In genomic region chr12:51442324-51442723, GRCh38 we compare ENCODE assay signal across 21 cellular contexts. TPM values are rescaled to one million over a fixed set of nuclear protein-coding genes. Genes with fewer than 3 reads are reported as not detected.
DNase-seq lines count a peak whose midpoint lies in the region; FAIRE-seq and TF ChIP-seq lines count a peak whose summit lies in the region.
"Had no signal": no experiment of that assay in that cellular context is flagged by ENCODE, and none has a peak within 500 bp of the region (broad histone marks: within the 10 kb centered on the region; RNA-seq: fewer than 3 reads in every experiment).

No MANE protein-coding gene starts in this region.

- POLR2A ChIA-PET in HEK293 (lab: Yijun Ruan, JAX): no interaction called here
- POLR2A ChIA-PET in HEK293T (lab: Yijun Ruan, JAX): no interaction called here

- FAIRE-seq in GM12891 (lab: Jason Lieb, UNC): no peak
- FAIRE-seq: GM18507, GM19239 had no signal

- no peak for TF ChIP-seq POLR2A in GM12891 (IDR thresholded peaks at IDR 0.05; ENCODE audit: low read depth, low read length)

- no peaks in the 10 kb centered on the region for H3K9me3 ChIP-seq in HEK293 (ENCODE audit: control insufficient read depth, insufficient read depth, low read depth, low read length)
- H3K9me3 ChIP-seq in skeletal muscle satellite cell (replicated peaks; ENCODE audit: low read length): no peaks in the 10 kb centered on the region
- H3K9me3 ChIP-seq: gastroesophageal sphincter, lower lobe of right lung, psoas muscle, upper lobe of left lung had no signal

- in situ Hi-C loops in brain microvascular endothelial cell (cut with HindIII; ENCODE audit: low pct_ligation_motif_present, low sequenced_read_pairs): no loop called here

- TF ChIP-seq CTCF in HEK293 (tag by site-specific recombination; IDR thresholded peaks at IDR 0.05) (no peak), brain microvascular endothelial cell (IDR thresholded peaks at IDR 0.05; ENCODE audit: low read depth, low read length, missing control alignments) (no peak)

- H3K27ac ChIP-seq in HEK293 (ENCODE audit: extremely low read depth, low read depth, low read length) (no peak overlapping the region), brain microvascular endothelial cell (no peak overlapping the region)
- H3K27ac ChIP-seq: gastroesophageal sphincter, lower lobe of right lung, psoas muscle, upper lobe of left lung had no signal

- no peak overlapping the region for H3K4me3 ChIP-seq in HEK293 (ENCODE audit: low read depth, low read length)
- no peak overlapping the region for H3K4me3 ChIP-seq in brain microvascular endothelial cell (ENCODE audit: low read depth, low read length)
- peak overlapping the region; percentile 38 for H3K4me3 ChIP-seq in skeletal muscle satellite cell (ENCODE audit: low read length)
- H3K4me3 ChIP-seq: gastroesophageal sphincter, lower lobe of right lung, psoas muscle, upper lobe of left lung had no signal

- H3K4me2 ChIP-seq in skeletal muscle satellite cell (ENCODE audit: low read length): peak overlapping the region; percentile 63

- DNase-seq in brain microvascular endothelial cell (peak; percentile 7), inferior parietal cortex (ENCODE audit: extremely low spot score) (peak; percentile 55), HEK293T (ENCODE audit: extremely low spot score) (no peak), NCI-H1417 (lab: John Stamatoyannopoulos, UW) (no peak), dedifferentiated amniotic fluid mesenchymal stem cell (ENCODE audit: extremely low spot score) (no peak), GM12891 (ENCODE audit: insufficient read length, low spot score) (no peak)
- DNase-seq: activated CD8-positive, alpha-beta T cell treated with anti-CD3 and anti-CD28 coated beads, Interleukin-2, amount 10 ng/mL, durations not matched to agents 7 days and 5 days; activated T-cell treated with anti-CD3 and anti-CD28 coated beads, Interleukin-2, amount 50 U/mL, for 72 hours; central memory CD4-positive, alpha-beta T cell; DMS53; lower lobe of right lung; natural killer cell; NCI-H1436; psoas muscle; stimulated activated naive CD4-positive, alpha-beta T cell; upper lobe of left lung had no signal

- CTCF ChIA-PET in HEK293 (lab: Yijun Ruan, JAX) (interaction anchor here (0.7 kb wide), 1 partner anchor 97 kb away, joined by 3 read pairs; no protein-coding TSS in a partner anchor), HEK293T (lab: Yijun Ruan, JAX) (no interaction called here)

- H3K36me3 ChIP-seq in HEK293 (ENCODE audit: control insufficient read depth in 2 of 2, insufficient read depth in 1 of 2, low read length in 2 of 2): no peaks in the 10 kb centered on the region
- H3K36me3 ChIP-seq in brain microvascular endothelial cell (replicated peaks): no peaks in the 10 kb centered on the region
- H3K36me3 ChIP-seq in skeletal muscle satellite cell (ENCODE audit: insufficient read depth, low read length): no peaks in the 10 kb centered on the region
- H3K36me3 ChIP-seq: gastroesophageal sphincter, lower lobe of right lung, upper lobe of left lung had no signal

- H3K9ac ChIP-seq in skeletal muscle satellite cell (ENCODE audit: low read depth, low read length): peak overlapping the region; percentile 36

- no peaks in the 10 kb centered on the region for H3K4me1 ChIP-seq in HEK293 (ENCODE audit: control insufficient read depth, insufficient read depth, low read length)
- H3K4me1 ChIP-seq in skeletal muscle satellite cell (ENCODE audit: control insufficient read depth, insufficient read depth, low read length): peaks cover 22% of the 10 kb centered on the region
- H3K4me1 ChIP-seq: gastroesophageal sphincter, lower lobe of right lung, psoas muscle, upper lobe of left lung had no signal

- no peaks in the 10 kb centered on the region for H3K27me3 ChIP-seq in brain microvascular endothelial cell (replicated peaks)
- H3K27me3 ChIP-seq in skeletal muscle satellite cell (ENCODE audit: control insufficient read depth, insufficient read depth, low read length): no peaks in the 10 kb centered on the region
- H3K27me3 ChIP-seq: upper lobe of left lung had no signal

TF ChIP-seq in HEK293, 187 proteins besides CTCF, POLR2A, EP300 and RAD21:
- TF ChIP-seq SP7 (tag by site-specific recombination; IDR thresholded peaks at IDR 0.05) (peak; percentile 55), ATF2 (tag by site-specific recombination; IDR thresholded peaks at IDR 0.05; ENCODE audit: low read depth) (peak; percentile 62), ZNF138 (tag by site-specific recombination; IDR thresholded peaks at IDR 0.05; ENCODE audit: borderline replicate concordance) (no peak), ZNF394 (tag by site-specific recombination; IDR thresholded peaks at IDR 0.05; ENCODE audit: borderline replicate concordance) (peak; percentile 91)

TF ChIP-seq in HEK293T, 16 proteins besides CTCF, POLR2A, EP300 and RAD21:
- TF ChIP-seq PKNOX1 (IDR thresholded peaks at IDR 0.05) (no peak), SUZ12 (IDR thresholded peaks at IDR 0.05) (no peak), SP1 (IDR thresholded peaks at IDR 0.05) (no peak), FOXA1 (IDR thresholded peaks at IDR 0.05) (no peak), TARDBP (IDR thresholded peaks at IDR 0.05) (no peak), CTBP1 (IDR thresholded peaks at IDR 0.05; ENCODE audit: borderline replicate concordance) (no peak), FOXK2 (IDR thresholded peaks at IDR 0.05) (no peak), ZNF384 (IDR thresholded peaks at IDR 0.05) (no peak), LEF1 (IDR thresholded peaks at IDR 0.05; ENCODE audit: borderline replicate concordance) (no peak), BHLHE40 (IDR thresholded peaks at IDR 0.05; ENCODE audit: borderline replicate concordance) (no peak)

TF ChIP-seq in GM12891, 5 proteins besides CTCF, POLR2A, EP300 and RAD21:
- TF ChIP-seq POLR2AphosphoS5 (IDR thresholded peaks at IDR 0.05; ENCODE audit: low read depth, low read length) (no peak), TAF1 (IDR thresholded peaks at IDR 0.05; ENCODE audit: low read depth, low read length) (no peak)

RNA-seq across cellular contexts. Expression of gene SLC4A8, which starts 17.7 kb away (rescaled TPM):
- total RNA-seq in skeletal muscle satellite cell (2012; rRNA removed): 1.1 and 1.5 TPM in 2 replicates
- 1.5 TPM for polyA plus RNA-seq in GM12891 (2012; ENCODE audit: low read depth, missing spikeins)

RNA-seq across cellular contexts. Expression of gene GALNT6, which starts 51.1 kb away (rescaled TPM):
- total RNA-seq in skeletal muscle satellite cell (2012; rRNA removed): 2.8 and 10.7 TPM in 2 replicates
- 15.2 TPM for polyA plus RNA-seq in GM12891 (2012; ENCODE audit: low read depth, missing spikeins)

Comparison
In these comparisons a context has a peak if more than half of its experiments do, and no peak if none do; other contexts are left out.
1. DNase-seq: peak in brain microvascular endothelial cell (single experiment) and inferior parietal cortex (single experiment); none in HEK293T (single experiment), NCI-H1417 (0 of 3), dedifferentiated amniotic fluid mesenchymal stem cell (single experiment) and GM12891 (single experiment).